35 cellular contexts compared by ENCODE assay signal in the genomic region with DNA sequence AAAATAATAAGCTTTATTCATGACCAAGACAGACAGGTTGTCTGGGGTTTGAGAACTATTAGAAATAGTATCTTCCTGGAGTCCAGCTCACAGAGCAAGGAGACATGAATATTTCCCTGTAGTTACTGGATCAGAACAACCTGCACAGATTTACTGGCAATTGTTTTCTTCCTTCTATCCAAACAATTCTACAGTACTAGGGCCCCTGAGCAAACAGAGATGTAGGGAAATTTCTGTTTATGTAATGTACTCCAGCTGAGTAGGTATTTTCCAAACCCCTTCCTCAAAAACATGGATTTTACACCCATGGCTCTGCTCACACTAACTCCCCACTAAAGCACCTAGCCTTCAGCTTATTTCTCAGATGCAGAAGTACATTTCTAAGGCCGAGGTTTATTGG.
DNase-seq lines count a peak whose midpoint lies in the region; ATAC-seq, FAIRE-seq and TF ChIP-seq lines count a peak whose summit lies in the region.
"Had no signal": no experiment of that assay in that cellular context is flagged by ENCODE, and none has a peak within 500 bp of the region (broad histone marks: within the 10 kb centered on the region; RNA-seq: fewer than 3 reads in every experiment).

No MANE protein-coding gene starts in this region.

- no peak for TF ChIP-seq CTCF in HepG2 (CRISPR knock-in tag; IDR thresholded peaks at IDR 0.05)
- no peak for TF ChIP-seq CTCF in right lobe of liver (IDR thresholded peaks at IDR 0.05)
- TF ChIP-seq CTCF in nephron progenitor cell (IDR thresholded peaks at IDR 0.05), result no peak

- no peak overlapping the region for H3K4me3 Mint-ChIP-seq in nephron progenitor cell
- H3K4me3 Mint-ChIP-seq: B cell; CD14-positive monocyte; CD4-positive, alpha-beta memory T cell; CD4-positive, alpha-beta T cell; CD4-positive, CD25-positive, alpha-beta regulatory T cell; CD8-positive, alpha-beta memory T cell; CD8-positive, alpha-beta T cell had no signal

- no peak for FAIRE-seq in HepG2 (lab: Jason Lieb, UNC)
- FAIRE-seq in H54 (lab: Jason Lieb, UNC), result peak; percentile 38
- FAIRE-seq: A204.1, A549, D721Med had no signal

- H3K79me2 ChIP-seq in HepG2 (ENCODE audit: insufficient read depth, low read length), result no peaks in the 10 kb centered on the region

- no peak overlapping the region for H3K4me3 ChIP-seq in HepG2 (replicated peaks in 1 of 3; ENCODE audit: insufficient read depth in 1 of 3, low read depth in 2 of 3, low read length in 3 of 3)
- H3K4me3 ChIP-seq in right lobe of liver, result no peak overlapping the region
- H3K4me3 ChIP-seq: A549; BLaER1; BLaER1 treated with 17β-estradiol and CSF1 and Interleukin-3, amounts not matched to agents 10 nM and 100 nM had no signal

- H3K4me2 ChIP-seq in HepG2 (ENCODE audit: low read depth, low read length), result no peak overlapping the region; the same call in 1 of the 2 replicates
- H3K4me2 ChIP-seq: A549; BLaER1; BLaER1 treated with 17β-estradiol and CSF1 and Interleukin-3, amounts not matched to agents 10 nM and 100 nM had no signal

- no peak overlapping the region for H3K9ac ChIP-seq in HepG2 (ENCODE audit: insufficient read depth, low read depth, low read length)
- H3K9ac ChIP-seq: BLaER1; BLaER1 treated with 17β-estradiol and CSF1 and Interleukin-3, amounts not matched to agents 10 nM and 100 nM had no signal

- H3K4me1 ChIP-seq in HepG2 (ENCODE audit: insufficient read depth, low read length) (peaks cover 28% of the 10 kb centered on the region), right lobe of liver (no peaks in the 10 kb centered on the region)
- H3K4me1 ChIP-seq: A549; BLaER1; BLaER1 treated with 17β-estradiol and CSF1 and Interleukin-3, amounts not matched to agents 10 nM and 100 nM; Caco-2 had no signal

- H3K27ac Mint-ChIP-seq in nephron progenitor cell, result no peak overlapping the region
- H3K27ac Mint-ChIP-seq: B cell; CD14-positive monocyte; CD4-positive, alpha-beta memory T cell; CD4-positive, alpha-beta T cell; CD4-positive, CD25-positive, alpha-beta regulatory T cell; CD8-positive, alpha-beta memory T cell; CD8-positive, alpha-beta T cell had no signal

- WGBS in HepG2 (ENCODE audit: low lambda C conversion rate), result 94% methylated on average over 1 of the region's 1 CpG
- WGBS in right lobe of liver (ENCODE audit: insufficient coverage, low coverage, low lambda C conversion rate, missing lambda C conversion rate), result 71% methylated on average over 1 of the region's 1 CpG

- POLR2A ChIA-PET in HepG2 (lab: Yijun Ruan, JAX) (no interaction called here), HEK293T (lab: Yijun Ruan, JAX) (no interaction called here)

- no peaks in the 10 kb centered on the region for H3K27me3 ChIP-seq in HepG2 (ENCODE audit: control insufficient read depth in 1 of 2, insufficient read depth in 2 of 2, low read length in 2 of 2)
- no peaks in the 10 kb centered on the region for H3K27me3 ChIP-seq in right lobe of liver
- H3K27me3 ChIP-seq: BE2C; BLaER1; BLaER1 treated with 17β-estradiol and CSF1 and Interleukin-3, amounts not matched to agents 10 nM and 100 nM had no signal

- no peak overlapping the region for H2AFZ ChIP-seq in HepG2 (ENCODE audit: low read length)

- no peak for TF ChIP-seq RAD21 in HepG2 (CRISPR knock-in tag; IDR thresholded peaks at IDR 0.05)

- intact Hi-C loops in HepG2 (cut with micrococcal nuclease; ENCODE audit: unreplicated experiment), result no loop called here
- intact Hi-C loops in right lobe of liver (cut with DNase I), result no loop called here

- H3K27me3 Mint-ChIP-seq in nephron progenitor cell (ENCODE audit: low read depth, poor library complexity), result no peaks in the 10 kb centered on the region
- H3K27me3 Mint-ChIP-seq: B cell; CD4-positive, alpha-beta memory T cell; CD4-positive, alpha-beta T cell; CD4-positive, CD25-positive, alpha-beta regulatory T cell had no signal

- H3K27ac ChIP-seq in HepG2 (ENCODE audit: extremely low read length, insufficient read depth, low read length) (no peak overlapping the region), right lobe of liver (no peak overlapping the region)
- H3K27ac ChIP-seq: 22Rv1; A549; BLaER1; BLaER1 treated with 17β-estradiol and CSF1 and Interleukin-3, amounts not matched to agents 10 nM and 100 nM; C4-2B had no signal

- peaks cover 8% of the 10 kb centered on the region for H3K9me3 Mint-ChIP-seq in nephron progenitor cell

- H3K4me1 Mint-ChIP-seq in nephron progenitor cell, result peaks cover 5% of the 10 kb centered on the region
- H3K4me1 Mint-ChIP-seq: B cell; CD14-positive monocyte; CD4-positive, alpha-beta memory T cell; CD4-positive, CD25-positive, alpha-beta regulatory T cell; CD8-positive, alpha-beta memory T cell had no signal

- TF ChIP-seq EP300 in HepG2 (IDR thresholded peaks at IDR 0.05; ENCODE audit: low read depth in 2 of 2, low read length in 2 of 2) (peak in 1 of 2 experiments; percentile 39; a peak in 1 of 4 replicates), HepG2 (CRISPR knock-in tag; IDR thresholded peaks at IDR 0.05; ENCODE audit: borderline replicate concordance) (no peak)

- peaks cover 4% of the 10 kb centered on the region for H3K36me3 Mint-ChIP-seq in nephron progenitor cell (ENCODE audit: low read depth)
- H3K36me3 Mint-ChIP-seq: CD14-positive monocyte; CD4-positive, alpha-beta memory T cell; CD4-positive, CD25-positive, alpha-beta regulatory T cell; CD8-positive, alpha-beta memory T cell; CD8-positive, alpha-beta T cell had no signal

- H3K9me3 ChIP-seq in HepG2 (ENCODE audit: low read length), result no peaks in the 10 kb centered on the region
- no peaks in the 10 kb centered on the region for H3K9me3 ChIP-seq in right lobe of liver
- H3K9me3 ChIP-seq: A549, BLaER1, Caco-2 had no signal

- ATAC-seq in HepG2 (no peak), right lobe of liver (no peak)
- ATAC-seq: A549; CD8-positive, alpha-beta T cell had no signal

- CTCF ChIA-PET in HepG2 (lab: Yijun Ruan, JAX; ENCODE audit: low intra/inter-chr PET ratio, low total read pairs) (no interaction called here), HEK293T (lab: Yijun Ruan, JAX) (no interaction called here)

- no peak for TF ChIP-seq POLR2A in HepG2 (IDR thresholded peaks at IDR 0.05; ENCODE audit: insufficient read depth in 1 of 2, low read depth in 2 of 2, low read length in 2 of 2)
- no peak for TF ChIP-seq POLR2A in right lobe of liver (IDR thresholded peaks at IDR 0.05)
- TF ChIP-seq POLR2A in H54 (IDR thresholded peaks at IDR 0.05; ENCODE audit: low read depth, low read length), result no peak

- H3K36me3 ChIP-seq in HepG2 (replicated peaks in 1 of 2; ENCODE audit: control insufficient read depth in 1 of 2, insufficient read depth in 2 of 2, low read length in 2 of 2), result no peaks in the 10 kb centered on the region
- H3K36me3 ChIP-seq in right lobe of liver, result no peaks in the 10 kb centered on the region
- H3K36me3 ChIP-seq: BE2C; BLaER1; BLaER1 treated with 17β-estradiol and CSF1 and Interleukin-3, amounts not matched to agents 10 nM and 100 nM had no signal

- no TSS peak for BruUV-seq in HepG2 (replicated peaks; lab: Mats Ljungman, UMichigan)

- in situ Hi-C loops in HepG2 (cut with HindIII; ENCODE audit: extremely low pct_ligation_motif_present, low pct_unique_long_range_greater_than_20kb), result no loop called here

- H4K20me1 ChIP-seq in HepG2 (ENCODE audit: insufficient read depth, low read length), result no peaks in the 10 kb centered on the region
- H4K20me1 ChIP-seq: BLaER1; BLaER1 treated with 17β-estradiol and CSF1 and Interleukin-3, amounts not matched to agents 10 nM and 100 nM had no signal

- no peak for DNase-seq in HepG2 (ENCODE audit: low spot score)
- no peak for DNase-seq in right lobe of liver
- DNase-seq in H54 (ENCODE audit: insufficient read length, low spot score), result no peak
- DNase-seq in HEK293T (ENCODE audit: extremely low spot score), result no peak
- DNase-seq in NCI-H446 treated with DMSO at 0.1 percent for 48 hours (lab: John Stamatoyannopoulos, UW), result no peak
- no peak for DNase-seq in nephron progenitor cell
- DNase-seq: 8988T; ACHN; AML-193; BE2C; C1 segment of cervical spinal cord; Caco-2; Calu3; CD4-positive, alpha-beta memory T cell; CD4-positive, alpha-beta T cell; CD4-positive, CD25-positive, alpha-beta regulatory T cell; CD8-positive, alpha-beta memory T cell; CD8-positive, alpha-beta T cell; COR-L47; DMS 273 treated with DMSO at 0.1 percent for 48 hours; DMS153; DMS53; DMS79; DMS79 treated with DMSO at 0.1 percent for 48 hours; DND-41; EL had no signal

TF ChIP-seq in HEK293T, 16 proteins besides CTCF, POLR2A, EP300 and RAD21:
- TF ChIP-seq, protein P1, sequence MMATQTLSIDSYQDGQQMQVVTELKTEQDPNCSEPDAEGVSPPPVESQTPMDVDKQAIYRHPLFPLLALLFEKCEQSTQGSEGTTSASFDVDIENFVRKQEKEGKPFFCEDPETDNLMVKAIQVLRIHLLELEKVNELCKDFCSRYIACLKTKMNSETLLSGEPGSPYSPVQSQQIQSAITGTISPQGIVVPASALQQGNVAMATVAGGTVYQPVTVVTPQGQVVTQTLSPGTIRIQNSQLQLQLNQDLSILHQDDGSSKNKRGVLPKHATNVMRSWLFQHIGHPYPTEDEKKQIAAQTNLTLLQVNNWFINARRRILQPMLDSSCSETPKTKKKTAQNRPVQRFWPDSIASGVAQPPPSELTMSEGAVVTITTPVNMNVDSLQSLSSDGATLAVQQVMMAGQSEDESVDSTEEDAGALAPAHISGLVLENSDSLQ (IDR thresholded peaks at IDR 0.05), result 0 out of 2 replicates have a peak, but pooled peaks have one; percentile 40
- TF ChIP-seq SUZ12 (IDR thresholded peaks at IDR 0.05), result no peak
